In the genomic region with DNA sequence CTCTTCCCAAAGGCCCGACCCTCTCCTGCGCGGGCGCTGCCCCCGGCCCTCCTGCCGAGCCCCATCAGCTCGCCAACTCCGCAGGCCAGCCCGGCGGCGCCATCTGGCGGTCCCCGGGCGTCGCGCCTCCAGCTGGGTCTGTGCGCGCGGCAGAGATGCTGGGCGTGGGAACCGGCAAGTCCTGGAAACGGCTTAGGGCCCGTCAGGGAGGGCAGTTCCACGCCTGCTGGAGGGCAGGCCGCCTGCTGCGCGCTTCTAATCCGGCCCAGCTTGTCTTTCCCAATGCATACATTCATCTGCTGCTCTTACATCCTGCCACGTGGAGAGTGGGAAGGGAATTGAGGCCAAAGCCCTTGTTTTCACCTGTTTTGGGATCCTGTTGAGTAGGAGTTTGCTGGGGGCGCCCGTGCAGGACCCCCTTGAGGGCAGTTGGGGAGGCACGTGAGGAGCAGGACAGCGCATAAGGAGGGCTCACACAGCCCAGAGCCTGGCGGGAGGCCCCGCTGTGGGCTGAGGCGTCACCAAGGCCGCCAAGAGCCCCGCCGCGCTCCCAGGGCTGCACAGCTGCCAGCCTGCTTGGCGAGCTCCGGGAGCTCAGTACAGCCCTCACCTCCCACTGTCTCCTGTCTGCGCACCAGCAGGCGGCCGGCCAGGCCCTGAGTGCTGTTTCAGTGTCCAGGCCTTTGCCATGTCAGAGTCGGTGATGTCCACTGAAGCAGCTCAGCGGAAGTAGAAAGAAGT, we compare ENCODE assay signal across 8 cellular contexts.
A peak's percentile ranks its signal among the peaks of the same experiment; 100 is the strongest.
DNase-seq lines count a peak whose midpoint lies in the region; TF ChIP-seq lines count a peak whose summit lies in the region.

No MANE protein-coding gene starts in this region.

- intact Hi-C loops in sigmoid colon (cut with DNase I): no loop called here

- H2AFZ ChIP-seq in hepatocyte: peak overlapping the region; percentile 35

- POLR2A ChIA-PET in BJ (lab: Charles Lee) (no interaction called here), RWPE1 (lab: Yijun Ruan, JAX; ENCODE audit: low non-redundant PET) (no interaction called here)

- TF ChIP-seq EP300 in sigmoid colon (IDR thresholded peaks at IDR 0.05): no peak

- WGBS in hepatocyte (ENCODE audit: low lambda C conversion rate, missing lambda C conversion rate): 35% methylated on average over 46 of the region's 47 CpGs
- 30 to 36% methylated on average over 47 of the region's 47 CpGs for WGBS in sigmoid colon, 2 donors

- peak; percentile 78 for TF ChIP-seq CTCF in BJ (IDR thresholded peaks at IDR 0.05; ENCODE audit: insufficient read depth, low read depth, low read length)
- peak; percentile 93 for TF ChIP-seq CTCF in RWPE1 (conservative IDR thresholded peaks at IDR 0.05; ENCODE audit: low read depth)
- TF ChIP-seq CTCF in hepatocyte (IDR thresholded peaks at IDR 0.05; ENCODE audit: poor library complexity): peak; percentile 92
- peak in 3 of 4 experiments; percentile 45 to 86 (median 71) for TF ChIP-seq CTCF in sigmoid colon (IDR thresholded peaks at IDR 0.05)

- H3K9me2 ChIP-seq in hepatocyte (replicated peaks; ENCODE audit: insufficient read depth): no peaks in the 10 kb centered on the region

- H3K4me2 ChIP-seq in hepatocyte: peak overlapping the region; percentile 77

- H4K20me1 ChIP-seq in hepatocyte (ENCODE audit: insufficient read depth, poor library complexity, severe bottlenecking): no peaks in the 10 kb centered on the region

- CTCF ChIA-PET in BJ (lab: Yijun Ruan, JAX): interaction anchor here (0.7 to 4.5 kb wide), 18 partner anchors 8 to 230 kb away, joined by 3 to 78 read pairs (median 4); no protein-coding TSS in a partner anchor
- CTCF ChIA-PET in RWPE1 (lab: Yijun Ruan, JAX): interaction anchor here (0.6 to 1.7 kb wide), 12 partner anchors 10 to 923 kb away, joined by 3 to 8 read pairs (median 4); partner anchors contain the start of gene APBA2

- no peaks in the 10 kb centered on the region for H3K79me2 ChIP-seq in hepatocyte

- TF ChIP-seq POLR2A in sigmoid colon (IDR thresholded peaks at IDR 0.05): no peak

- H3K4me1 ChIP-seq in hepatocyte (ENCODE audit: insufficient read depth): no peaks in the 10 kb centered on the region
- peaks cover 0 to 11% (median 10%) of the 10 kb centered on the region in 4 donors for H3K4me1 ChIP-seq in sigmoid colon

- H3K36me3 ChIP-seq in BJ (ENCODE audit: control insufficient read depth, insufficient read depth, low read length) (no peaks in the 10 kb centered on the region), H7 (replicated peaks; ENCODE audit: control insufficient read depth, insufficient read depth, low read length) (no peaks in the 10 kb centered on the region), hepatocyte (replicated peaks; ENCODE audit: insufficient read depth, low read depth) (no peaks in the 10 kb centered on the region), sigmoid colon (no peaks in the 10 kb centered on the region)

- H3K9me3 ChIP-seq in hepatocyte (ENCODE audit: low read depth): no peaks in the 10 kb centered on the region
- no peaks in the 10 kb centered on the region for H3K9me3 ChIP-seq in sigmoid colon

- no peaks in the 10 kb centered on the region for H3K27me3 ChIP-seq in BJ (ENCODE audit: control insufficient read depth, insufficient read depth, low read length)
- no peaks in the 10 kb centered on the region for H3K27me3 ChIP-seq in H7 (ENCODE audit: control insufficient read depth, insufficient read depth, low read length)
- H3K27me3 ChIP-seq in hepatocyte: no peaks in the 10 kb centered on the region
- no peaks in the 10 kb centered on the region for H3K27me3 ChIP-seq in sigmoid colon

- peak overlapping the region; percentile 42 for H3K4me3 ChIP-seq in BJ (ENCODE audit: low read depth, low read length)
- peak overlapping the region; percentile 44 for H3K4me3 ChIP-seq in H7 (ENCODE audit: insufficient read depth, low read depth, low read length)
- H3K4me3 ChIP-seq in hepatocyte: no peak overlapping the region
- peak overlapping the region in 3 of 4 donors; percentile 38 to 57 (median 47) for H3K4me3 ChIP-seq in sigmoid colon

- DNase-seq in BJ (ENCODE audit: low read depth): peak; percentile 13
- DNase-seq in H7: peak; percentile 97
- peak; percentile 63 for DNase-seq in RWPE1 (ENCODE audit: low spot score)
- peak; percentile 47 for DNase-seq in amniotic stem cell (lab: John Stamatoyannopoulos, UW)
- peak; percentile 91 for DNase-seq in hepatocyte (ENCODE audit: low spot score)
- DNase-seq in sigmoid colon: peak; percentile 78
- no peak for DNase-seq in SHP77 treated with DMSO at 0.1 percent for 48 hours (lab: John Stamatoyannopoulos, UW)
- DNase-seq in DMS114 treated with DMSO at 0.1 percent for 48 hours (lab: John Stamatoyannopoulos, UW; ENCODE audit: unreplicated experiment): no peak

- H3K27ac ChIP-seq in RWPE1: no peak overlapping the region
- no peak overlapping the region for H3K27ac ChIP-seq in hepatocyte
- peak overlapping the region in 1 of 4 donors; percentile 49 for H3K27ac ChIP-seq in sigmoid colon

Comparison
In these comparisons a context has a peak if more than half of its experiments do, and no peak if none do; other contexts are left out.
1. DNase-seq: peak in BJ (single experiment), H7 (single experiment), RWPE1 (single experiment), amniotic stem cell (single experiment), hepatocyte (single experiment) and sigmoid colon (single experiment); none in SHP77 treated with DMSO at 0.1 percent for 48 hours (single experiment) and DMS114 treated with DMSO at 0.1 percent for 48 hours (single experiment).
2. Peak in every context shown above with its lines, with median percentiles within 50 percentile points of each other: CTCF ChIP-seq.